11 cellular contexts compared by ENCODE assay signal in genomic region chr14:54570651-54571415, GRCh38. TPM values are rescaled to one million over a fixed set of nuclear protein-coding genes. Genes with fewer than 3 reads are reported as not detected.
DNase-seq lines count a peak whose midpoint lies in the region; ATAC-seq, FAIRE-seq and TF ChIP-seq lines count a peak whose summit lies in the region.
"Had no signal": no experiment of that assay in that cellular context is flagged by ENCODE, and none has a peak within 500 bp of the region (broad histone marks: within the 10 kb centered on the region; RNA-seq: fewer than 3 reads in every experiment).

No MANE protein-coding gene starts in this region.

- H4K20me1 ChIP-seq in Loucy (ENCODE audit: insufficient read depth, low read length, poor library complexity, severe bottlenecking) (no peaks in the 10 kb centered on the region), endothelial cell of umbilical vein (replicated peaks; ENCODE audit: control insufficient read depth, extremely low read depth, insufficient read depth, low read length) (no peaks in the 10 kb centered on the region)

- H3K27ac ChIP-seq in endothelial cell of umbilical vein (ENCODE audit: insufficient read depth, low read depth, low read length), result peak overlapping the region; percentile 68
- H3K27ac ChIP-seq: neutrophil had no signal

- no peak overlapping the region for H2AFZ ChIP-seq in Loucy (ENCODE audit: low read length)
- no peak overlapping the region for H2AFZ ChIP-seq in endothelial cell of umbilical vein (ENCODE audit: low read depth, low read length)

- H3K27me3 ChIP-seq in Loucy (ENCODE audit: insufficient read depth, low read length, poor library complexity, severe bottlenecking), result no peaks in the 10 kb centered on the region
- H3K27me3 ChIP-seq in endothelial cell of umbilical vein (ENCODE audit: control insufficient read depth in 2 of 2, insufficient read depth in 2 of 2, low read length in 2 of 2), result no peaks in the 10 kb centered on the region

- DNase-seq in AG08396 (ENCODE audit: low spot score), result peak; percentile 69
- peak; percentile 63 for DNase-seq in endothelial cell of umbilical vein (ENCODE audit: low read depth, low spot score)
- peak; percentile 67 for DNase-seq in non-pigmented ciliary epithelial cell (ENCODE audit: low read depth)
- no peak for DNase-seq in activated CD8-positive, alpha-beta memory T cell treated with anti-CD3 and anti-CD28 coated beads, Interleukin-2, amount 50 U/mL, for 4 hours
- DNase-seq in left colon, result no peak
- DNase-seq: NCI-H82, T-helper 17 cell had no signal

- POLR2A ChIA-PET in endothelial cell of umbilical vein (lab: Charles Lee), result interaction anchor here (0.8 kb wide), 1 partner anchor 83 kb away, joined by 3 read pairs; no protein-coding TSS in a partner anchor

- H3K4me3 ChIP-seq in Loucy (ENCODE audit: low read length, poor library complexity, severe bottlenecking), result no peak overlapping the region
- H3K4me3 ChIP-seq in endothelial cell of umbilical vein (replicated peaks in 1 of 3; ENCODE audit: insufficient read depth in 1 of 3, low read depth in 1 of 3, low read length in 3 of 3), result peak overlapping the region in 1 of 3 experiments; percentile 87

- H3K79me2 ChIP-seq in Loucy (ENCODE audit: insufficient read depth, low read length), result 0 out of 2 replicates have a peak, but pooled peaks cover 4% of the 10 kb centered on the region
- H3K79me2 ChIP-seq in endothelial cell of umbilical vein (ENCODE audit: control insufficient read depth, insufficient read depth, low read length), result peaks cover 94% of the 10 kb centered on the region

- intact Hi-C loops in endothelial cell of umbilical vein (cut with micrococcal nuclease), result loop anchor here (1.0 kb wide), 1 partner anchor 81 kb away; no protein-coding TSS in a partner anchor
- intact Hi-C loops in left colon (cut with DNase I, micrococcal nuclease), result no loop called here

- peaks cover 20% of the 10 kb centered on the region for H3K4me1 ChIP-seq in Loucy (ENCODE audit: insufficient read depth, low read length, poor library complexity, severe bottlenecking)
- H3K4me1 ChIP-seq in endothelial cell of umbilical vein (ENCODE audit: control insufficient read depth, extremely low read depth, insufficient read depth, low read length), result peaks cover 28% of the 10 kb centered on the region

- CTCF ChIA-PET in endothelial cell of umbilical vein (lab: Charles Lee), result interaction anchor here (0.8 to 1.6 kb wide), 7 partner anchors 12 to 202 kb away, joined by 3 to 8 read pairs (median 5); partner anchors contain the start of gene CGRRF1

- H3K9ac ChIP-seq in Loucy (ENCODE audit: low read depth, low read length, poor library complexity, severe bottlenecking) (no peak overlapping the region), endothelial cell of umbilical vein (replicated peaks; ENCODE audit: extremely low read depth, insufficient read depth, low read length) (peak overlapping the region; percentile 98)

- H3K4me2 ChIP-seq in Loucy (ENCODE audit: low read depth, low read length, poor library complexity, severe bottlenecking), result peak overlapping the region; percentile 53
- H3K4me2 ChIP-seq in endothelial cell of umbilical vein (ENCODE audit: insufficient read depth, low read length), result peak overlapping the region; percentile 96

- FAIRE-seq in endothelial cell of umbilical vein (lab: Jason Lieb, UNC), result peak; percentile 84

- TF ChIP-seq POLR2A in endothelial cell of umbilical vein (IDR thresholded peaks at IDR 0.05; ENCODE audit: low read depth, low read length), result no peak

- no peaks in the 10 kb centered on the region for H3K9me2 ChIP-seq in Loucy (replicated peaks; ENCODE audit: low read depth, low read length)

- dilution Hi-C loops in endothelial cell of umbilical vein (cut with MboI; ENCODE audit: extremely low pct_ligation_motif_present, low sequenced_read_pairs), result no loop called here

- H3F3A ChIP-seq in Loucy (ENCODE audit: low read depth), result no peaks in the 10 kb centered on the region

- H3K36me3 ChIP-seq in Loucy (ENCODE audit: insufficient read depth, low read length), result no peaks in the 10 kb centered on the region; the same call in 1 of the 2 replicates
- H3K36me3 ChIP-seq in endothelial cell of umbilical vein (ENCODE audit: control insufficient read depth in 2 of 2, extremely low read depth in 1 of 2, insufficient read depth in 2 of 2, low read length in 2 of 2), result peaks cover 1 to 4% of the 10 kb centered on the region in 2 experiments
- H3K36me3 ChIP-seq: neutrophil had no signal

- no TSS peak for BruUV-seq in endothelial cell of umbilical vein (replicated peaks; lab: Mats Ljungman, UMichigan)

- no peak for ATAC-seq in HG03571 (IDR thresholded peaks at IDR 0.05; ENCODE audit: unreplicated experiment)
- no peak for ATAC-seq in left colon
- ATAC-seq in GM19351 (IDR thresholded peaks at IDR 0.05; ENCODE audit: unreplicated experiment), result no peak
- ATAC-seq: T-helper 17 cell had no signal

- no peaks in the 10 kb centered on the region for H3K9me1 ChIP-seq in endothelial cell of umbilical vein (replicated peaks; ENCODE audit: control insufficient read depth, extremely low read depth, insufficient read depth, low read length)

- peaks cover 11% of the 10 kb centered on the region for H3K9me3 ChIP-seq in Loucy (ENCODE audit: insufficient read depth, low read depth, low read length)
- no peaks in the 10 kb centered on the region for H3K9me3 ChIP-seq in endothelial cell of umbilical vein (replicated peaks; ENCODE audit: control insufficient read depth, insufficient read depth, low read length)

- TF ChIP-seq CTCF in Loucy (conservative IDR thresholded peaks at IDR 0.05; ENCODE audit: low read length) (no peak), endothelial cell of umbilical vein (IDR thresholded peaks at IDR 0.05; ENCODE audit: extremely low read depth in 1 of 2, insufficient read depth in 1 of 2, low read depth in 1 of 2, low read length in 2 of 2) (no peak)

TF ChIP-seq in endothelial cell of umbilical vein, 7 proteins besides CTCF, POLR2A, EP300 and RAD21:
- TF ChIP-seq JUN (IDR thresholded peaks at IDR 0.05; ENCODE audit: borderline replicate concordance, insufficient read depth, insufficient read length, low read depth) (peak; percentile 84), FOS (IDR thresholded peaks at IDR 0.05; ENCODE audit: borderline replicate concordance, insufficient read depth, low read length) (peak; percentile 82), EZH2 (IDR thresholded peaks at IDR 0.05; ENCODE audit: borderline replicate concordance, low read depth, low read length, severe bottlenecking) (no peak)

RNA-seq across cellular contexts. Expression of gene SAMD4A, which starts 3.9 kb away (rescaled TPM):
- total RNA-seq in endothelial cell of umbilical vein, result 88.8 and 95.3 TPM in 2 replicates
- 31.8 and 37.7 TPM in 2 replicates for polyA plus RNA-seq in endothelial cell of umbilical vein
- polyA plus RNA-seq in endothelial cell of umbilical vein (2011; cell fraction: cytosol; rRNA removed), result 27.5 and 30.5 TPM in 2 replicates
- 108 and 143 TPM in 2 replicates for polyA plus RNA-seq in endothelial cell of umbilical vein (2011; cell fraction: nucleus; rRNA removed)
- polyA plus RNA-seq in endothelial cell of umbilical vein (2012), result 48.8 and 52.8 TPM in 2 replicates
- 164 and 178 TPM in 2 replicates for polyA minus RNA-seq in endothelial cell of umbilical vein
- polyA minus RNA-seq in endothelial cell of umbilical vein (2011; cell fraction: cytosol; rRNA and poly(A)+ RNA removed), result 1.9 TPM
- polyA minus RNA-seq in endothelial cell of umbilical vein (2011; cell fraction: nucleus; rRNA and poly(A)+ RNA removed), result 249 and 262 TPM in 2 replicates
- 10 to 100 TPM; 11.2 to 26.2 TPM for total RNA-seq in left colon

Comparison
In these comparisons a context has a peak if more than half of its experiments do, and no peak if none do; other contexts are left out.
1. DNase-seq: peak in AG08396 (single experiment), endothelial cell of umbilical vein (single experiment) and non-pigmented ciliary epithelial cell (single experiment); none in activated CD8-positive, alpha-beta memory T cell treated with anti-CD3 and anti-CD28 coated beads, Interleukin-2, amount 50 U/mL, for 4 hours (single experiment) and left colon (0 of 2).